16 cellular contexts compared by ENCODE assay signal in the genomic region with DNA sequence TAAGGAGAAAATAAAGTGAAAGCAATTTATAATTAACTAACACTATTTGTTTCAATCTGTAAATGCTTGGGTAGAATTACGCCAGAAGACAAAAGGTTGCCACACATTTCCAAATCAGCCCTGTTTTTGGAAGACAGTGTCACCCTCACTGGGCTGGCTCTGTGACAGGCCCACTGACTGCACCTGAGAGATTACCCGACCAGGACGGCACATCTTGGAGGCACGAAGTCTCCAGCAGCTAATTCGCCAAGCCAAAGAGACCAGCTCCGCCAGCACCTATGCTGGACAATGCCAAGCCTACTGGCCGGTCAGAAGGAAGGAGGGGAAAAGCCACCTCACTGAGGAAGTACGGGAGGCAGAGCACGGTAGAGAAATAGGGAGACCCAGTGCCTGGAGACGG.
"Had no signal": no experiment of that assay in that cellular context is flagged by ENCODE, and none has a peak within 500 bp of the region (broad histone marks: within the 10 kb centered on the region; RNA-seq: fewer than 3 reads in every experiment).

No MANE protein-coding gene starts in this region.

- H3K27me3 Mint-ChIP-seq: stimulated activated naive CD8-positive, alpha-beta T cell treated with anti-CD3 and anti-CD28 coated beads, Interleukin-15, Interleukin-2, amounts not matched to agents 100 ng/mL and 50 ng/mL, for 24 hours had no signal

- H3K4me2 ChIP-seq: smooth muscle cell had no signal

- DNase-seq: esophagus squamous epithelium; foreskin fibroblast; glutamatergic neuron; left cardiac atrium; left ventricle myocardium superior; naive thymus-derived CD4-positive, alpha-beta T cell; posterior cingulate gyrus; stimulated activated CD4-positive, alpha-beta T cell treated with anti-CD3 and anti-CD28 coated beads, Interleukin-2, amount 100 ng/mL, for 48 hours; thyroid gland; upper lobe of left lung; uterus had no signal

- H3K27ac Mint-ChIP-seq: naive thymus-derived CD4-positive, alpha-beta T cell; stimulated activated naive CD8-positive, alpha-beta T cell treated with anti-CD3 and anti-CD28 coated beads, Interleukin-15, Interleukin-2, amounts not matched to agents 100 ng/mL and 50 ng/mL, for 24 hours had no signal

- H3K36me3 Mint-ChIP-seq: naive thymus-derived CD4-positive, alpha-beta T cell had no signal

- H3K4me3 ChIP-seq: esophagus squamous epithelium, gastroesophageal sphincter, smooth muscle cell, suprapubic skin, thyroid gland, upper lobe of left lung, uterus had no signal

- H3K27ac ChIP-seq: esophagus squamous epithelium, gastroesophageal sphincter, suprapubic skin, thyroid gland, upper lobe of left lung, uterus had no signal

- FAIRE-seq: keratinocyte had no signal

- H3K36me3 ChIP-seq: esophagus squamous epithelium, gastroesophageal sphincter, suprapubic skin, thyroid gland, upper lobe of left lung, uterus had no signal

- H3K4me3 Mint-ChIP-seq: naive thymus-derived CD4-positive, alpha-beta T cell; stimulated activated naive CD8-positive, alpha-beta T cell treated with anti-CD3 and anti-CD28 coated beads, Interleukin-15, Interleukin-2, amounts not matched to agents 100 ng/mL and 50 ng/mL, for 24 hours had no signal

- H3K9me3 Mint-ChIP-seq: naive thymus-derived CD4-positive, alpha-beta T cell; stimulated activated naive CD8-positive, alpha-beta T cell treated with anti-CD3 and anti-CD28 coated beads, Interleukin-15, Interleukin-2, amounts not matched to agents 100 ng/mL and 50 ng/mL, for 24 hours had no signal

- H3K27me3 ChIP-seq: esophagus squamous epithelium, gastroesophageal sphincter, suprapubic skin, thyroid gland, upper lobe of left lung, uterus had no signal

- ATAC-seq: gastroesophageal sphincter; left cardiac atrium; left ventricle myocardium superior; naive thymus-derived CD4-positive, alpha-beta T cell had no signal

- H3K4me1 ChIP-seq: thyroid gland, uterus had no signal

- H3K9me3 ChIP-seq: esophagus squamous epithelium, gastroesophageal sphincter, suprapubic skin, thyroid gland, upper lobe of left lung, uterus had no signal
